In the genomic region with DNA sequence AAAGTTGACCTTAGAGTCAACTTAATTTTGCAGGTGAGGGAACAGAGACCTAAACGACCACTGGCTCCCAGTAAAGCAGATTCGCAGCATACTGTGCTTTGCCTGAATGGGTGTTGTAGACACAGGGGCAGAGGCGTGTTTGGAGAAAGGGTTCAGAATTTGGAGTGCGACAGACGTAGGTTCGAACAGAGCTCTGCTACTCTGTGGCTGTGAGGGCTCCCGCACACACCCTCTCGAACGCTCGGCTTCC, we compare ENCODE assay signal across 8 cellular contexts. TPM values are rescaled to one million over a fixed set of nuclear protein-coding genes. Genes with fewer than 3 reads are reported as not detected.
DNase-seq lines count a peak whose midpoint lies in the region; ATAC-seq and TF ChIP-seq lines count a peak whose summit lies in the region.

No MANE protein-coding gene starts in this region.

- TF ChIP-seq CTCF in heart left ventricle (IDR thresholded peaks at IDR 0.05), result no peak
- no peak for TF ChIP-seq CTCF in brain microvascular endothelial cell (IDR thresholded peaks at IDR 0.05; ENCODE audit: low read depth, low read length, missing control alignments)

- H3K36me3 ChIP-seq in heart left ventricle (no peaks in the 10 kb centered on the region), brain microvascular endothelial cell (replicated peaks) (no peaks in the 10 kb centered on the region), mesodermal cell (ENCODE audit: control insufficient read depth, insufficient read depth, low read length) (no peaks in the 10 kb centered on the region), urinary bladder (ENCODE audit: insufficient read depth) (no peaks in the 10 kb centered on the region)

- peak overlapping the region; percentile 35 to 78 (median 58) for H3K4me3 ChIP-seq in heart left ventricle
- peak overlapping the region; percentile 60 for H3K4me3 ChIP-seq in brain microvascular endothelial cell (ENCODE audit: low read depth, low read length)
- H3K4me3 ChIP-seq in mesodermal cell (ENCODE audit: extremely low read depth, insufficient read depth, low read length, poor library complexity, severe bottlenecking), result peak overlapping the region; percentile 31
- H3K4me3 ChIP-seq in urinary bladder (ENCODE audit: low read depth, low read length), result peak overlapping the region; percentile 63

- intact Hi-C loops in heart left ventricle (cut with DNase I) (loop anchor here in 1 of 10 donors (2.0 kb wide), 1 partner anchor 287 kb away; no protein-coding TSS in a partner anchor), cardiac septum (cut with DNase I) (no loop called here), left colon (cut with DNase I, micrococcal nuclease) (no loop called here)

- H3K27ac ChIP-seq in heart left ventricle (peak overlapping the region in 9 of 12 donors; percentile 69 to 80 (median 75)), brain microvascular endothelial cell (no peak overlapping the region), mesodermal cell (ENCODE audit: low read depth, low read length, severe bottlenecking) (no peak overlapping the region), urinary bladder (ENCODE audit: low read depth) (no peak overlapping the region)

- TF ChIP-seq POLR2A in heart left ventricle (IDR thresholded peaks at IDR 0.05), result no peak

- WGBS in heart left ventricle, 4 donors, result 12 to 29% (median 15%) methylated on average over 6 to 10 of the region's 10 CpGs
- 13 to 14% methylated on average over 10 of the region's 10 CpGs for WGBS in mesodermal cell (ENCODE audit: insufficient coverage in 2 of 2), 2 experiments
- 13% methylated on average over 10 of the region's 10 CpGs for WGBS in urinary bladder

- in situ Hi-C loops in brain microvascular endothelial cell (cut with HindIII; ENCODE audit: low pct_ligation_motif_present, low sequenced_read_pairs), result no loop called here

- H3K9me3 ChIP-seq in heart left ventricle, result no peaks in the 10 kb centered on the region
- H3K9me3 ChIP-seq in mesodermal cell (ENCODE audit: control insufficient read depth, low read length), result no peaks in the 10 kb centered on the region

- DNase-seq in heart left ventricle, result no peak
- DNase-seq in cardiac septum (ENCODE audit: low spot score), result no peak
- no peak for DNase-seq in brain microvascular endothelial cell
- DNase-seq in DMS 273 (lab: John Stamatoyannopoulos, UW; ENCODE audit: unreplicated experiment), result no peak
- DNase-seq in left colon, result no peak

- ATAC-seq in heart left ventricle (peak in 1 of 4 donors; percentile 8), GM18870 (IDR thresholded peaks at IDR 0.05; ENCODE audit: unreplicated experiment) (no peak), left colon (no peak)

- H3K27me3 ChIP-seq in heart left ventricle (no peaks in the 10 kb centered on the region), brain microvascular endothelial cell (replicated peaks) (no peaks in the 10 kb centered on the region)

- H3K4me1 ChIP-seq in heart left ventricle (peaks cover 0 to 13% (median 5%) of the 10 kb centered on the region in 12 donors), mesodermal cell (ENCODE audit: control insufficient read depth, insufficient read depth, low read length, poor library complexity, severe bottlenecking) (no peaks in the 10 kb centered on the region), urinary bladder (ENCODE audit: insufficient read depth) (no peaks in the 10 kb centered on the region)

RNA-seq across cellular contexts. Expression of a gene that starts 0.2 kb away (rescaled TPM):
- total RNA-seq in heart left ventricle, result not detected
- polyA plus RNA-seq in heart left ventricle, result not detected
- not detected for total RNA-seq in cardiac septum
- polyA plus RNA-seq in mesodermal cell (2013, experiment 1 of 2), result not detected
- polyA plus RNA-seq in mesodermal cell (2013, experiment 2 of 2), result not detected
- total RNA-seq in urinary bladder, result not detected
- polyA plus RNA-seq in urinary bladder, result 0.34 TPM
- under 1 TPM; 0.73 to 0.79 TPM for total RNA-seq in left colon

RNA-seq across cellular contexts. Expression of a gene that starts 31.8 kb away (rescaled TPM):
- 10 to 100 TPM; 24.7 to 66.9 (median 30.3) TPM for total RNA-seq in heart left ventricle
- polyA plus RNA-seq in heart left ventricle, result 10 to 100 TPM; 29.7 to 75.5 TPM
- 26.6 TPM for total RNA-seq in cardiac septum
- 49.3 TPM for polyA plus RNA-seq in mesodermal cell (2013, experiment 1 of 2)
- polyA plus RNA-seq in mesodermal cell (2013, experiment 2 of 2), result 68.0 TPM
- 37.2 TPM for total RNA-seq in urinary bladder
- polyA plus RNA-seq in urinary bladder, result 44.0 TPM
- 10 to 100 TPM; 22.8 to 25.5 TPM for total RNA-seq in left colon

RNA-seq across cellular contexts. Expression of a gene that starts 32.0 kb away (rescaled TPM):
- total RNA-seq in heart left ventricle (10 to 100 TPM in 8 of 9 donors, 1 to 10 TPM in 1; 9.8 to 19.7 (median 14.3) TPM), cardiac septum (17.0 TPM), urinary bladder (45.9 TPM), left colon (10 to 100 TPM; 13.1 to 13.6 TPM)
- polyA plus RNA-seq in heart left ventricle (1 to 10 TPM; 5.9 to 6.0 TPM), urinary bladder (9.5 TPM)
- 24.0 TPM for polyA plus RNA-seq in mesodermal cell (2013, experiment 1 of 2)
- 29.3 TPM for polyA plus RNA-seq in mesodermal cell (2013, experiment 2 of 2)

Comparison
In these comparisons a context has a peak if more than half of its experiments do, and no peak if none do; other contexts are left out.
1. H3K27ac ChIP-seq: peak in heart left ventricle (9 of 12); none in brain microvascular endothelial cell (single experiment), mesodermal cell (single experiment) and urinary bladder (single experiment).
2. Peak in every context shown above with its lines, with median percentiles within 50 percentile points of each other: H3K4me3 ChIP-seq.